1 cellular context compared by ENCODE assay signal in the genomic region with DNA sequence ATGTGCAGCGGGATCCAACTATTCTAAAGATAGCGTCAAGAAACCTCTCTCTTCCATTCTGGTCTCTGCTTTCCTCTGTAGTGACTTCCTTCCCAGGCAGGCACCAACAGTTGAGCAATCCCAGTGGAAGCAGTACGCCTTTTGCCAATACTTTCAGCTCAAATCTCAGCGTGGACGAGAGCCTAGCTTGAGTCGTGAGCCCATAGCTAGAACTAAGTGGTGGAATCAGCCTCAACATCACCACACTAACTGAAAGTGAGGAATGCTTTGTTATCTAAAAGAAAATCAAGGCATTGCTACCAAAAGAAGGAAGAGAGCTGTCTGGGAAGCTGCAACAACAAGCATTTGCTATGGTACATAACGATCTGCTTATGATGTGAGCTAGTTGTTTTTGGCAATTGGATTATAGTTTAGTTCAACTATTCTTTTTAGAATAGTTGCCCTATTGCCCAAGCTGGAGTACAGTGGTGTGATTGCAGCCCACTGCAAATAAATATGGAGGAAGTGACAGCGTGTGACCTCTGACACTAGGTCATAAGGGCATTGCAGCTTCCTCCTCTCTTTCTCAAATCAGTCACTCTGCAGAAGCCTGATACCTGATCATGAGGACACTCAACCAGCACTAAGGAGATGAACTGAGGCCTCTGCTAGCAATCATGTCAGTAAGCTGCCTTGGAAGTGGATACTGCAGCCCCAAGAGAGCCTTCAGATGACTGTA.
TF ChIP-seq lines count a peak whose summit lies in the region.

No MANE protein-coding gene starts in this region.

TF ChIP-seq in H1, 55 proteins besides CTCF, POLR2A, EP300 and RAD21:
- TF ChIP-seq CEBPB (IDR thresholded peaks at IDR 0.05; ENCODE audit: low read depth, low read length) = 0 out of 2 replicates have a peak, but pooled peaks have one; percentile 9
- no peak for TF ChIP-seq GTF2F1 (IDR thresholded peaks at IDR 0.05; ENCODE audit: borderline replicate concordance, low read depth, low read length)
